ENCODE assay signal across 8 cellular contexts in the genomic region with DNA sequence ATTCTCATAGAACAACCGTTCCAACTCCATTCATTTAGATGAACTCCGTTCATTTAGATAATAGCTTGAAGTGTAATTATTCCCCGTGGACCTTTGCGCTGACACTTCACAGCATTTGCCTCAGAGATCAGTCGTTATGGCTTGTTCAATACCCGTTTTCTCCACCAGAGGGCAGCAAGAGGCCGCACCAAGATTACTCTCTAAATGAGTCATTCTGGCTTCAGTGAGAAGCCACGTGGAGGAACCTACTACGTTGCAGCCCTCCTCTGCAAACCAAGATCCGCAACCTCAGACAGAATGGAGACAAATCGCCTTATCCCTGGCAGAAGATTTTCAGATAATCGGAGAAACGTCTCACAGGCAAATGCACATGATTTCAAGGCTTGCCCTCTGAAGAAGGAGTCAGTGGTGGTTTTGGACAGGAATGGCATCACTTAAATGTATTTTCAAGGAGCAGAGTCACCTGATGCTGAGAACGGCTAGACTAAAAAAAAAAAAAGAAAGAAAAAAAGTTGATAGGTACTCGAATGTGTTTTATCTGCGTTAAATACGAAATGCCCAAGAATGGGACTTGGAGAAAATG.
DNase-seq lines count a peak whose midpoint lies in the region; ATAC-seq, FAIRE-seq and TF ChIP-seq lines count a peak whose summit lies in the region.

No MANE protein-coding gene starts in this region.

- no peaks in the 10 kb centered on the region for H3K27me3 Mint-ChIP-seq in activated T-helper 2 cell treated with anti-CD3 and anti-CD28 coated beads, Interferon-gamma antibody, Interleukin-2, Interleukin-4, amounts not matched to agents 10 μg/mL and 5 μg/mL and 100 μg/mL, durations not matched to agents 14 hours and 24 hours and 36 hours (ENCODE audit: low read depth)
- no peaks in the 10 kb centered on the region for H3K27me3 Mint-ChIP-seq in osteocyte (ENCODE audit: unreplicated experiment)

- H3K9me3 Mint-ChIP-seq in activated T-helper 2 cell treated with anti-CD3 and anti-CD28 coated beads, Interferon-gamma antibody, Interleukin-2, Interleukin-4, amounts not matched to agents 10 μg/mL and 5 μg/mL and 100 μg/mL, durations not matched to agents 14 hours and 24 hours and 36 hours: no peaks in the 10 kb centered on the region
- no peaks in the 10 kb centered on the region for H3K9me3 Mint-ChIP-seq in osteocyte (ENCODE audit: unreplicated experiment)

- TF ChIP-seq POLR2A in H54 (IDR thresholded peaks at IDR 0.05; ENCODE audit: low read depth, low read length) (no peak), testis (IDR thresholded peaks at IDR 0.05) (no peak)

- H3K9me3 ChIP-seq in RWPE2 (ENCODE audit: severe bottlenecking): no peaks in the 10 kb centered on the region
- H3K9me3 ChIP-seq in testis: no peaks in the 10 kb centered on the region

- DNase-seq in EL (peak; percentile 77), H54 (ENCODE audit: insufficient read length, low spot score) (peak; percentile 76), LoVo (ENCODE audit: low spot score) (peak; percentile 71), RWPE2 (ENCODE audit: low spot score) (no peak), frontal cortex (ENCODE audit: low spot score in 2 of 2) (peak; percentile 74 to 78), osteocyte (ENCODE audit: extremely low spot score, unreplicated experiment) (peak; percentile 91), testis (peak; percentile 96)
- peak; percentile 79 for DNase-seq in activated T-helper 2 cell treated with anti-CD3 and anti-CD28 coated beads, Interferon-gamma antibody, Interleukin-2, Interleukin-4, amounts not matched to agents 10 μg/mL and 5 μg/mL and 100 μg/mL, durations not matched to agents 14 hours and 24 hours and 36 hours (ENCODE audit: low spot score)

- H3K4me3 ChIP-seq in RWPE2 (ENCODE audit: severe bottlenecking): no peak overlapping the region
- no peak overlapping the region for H3K4me3 ChIP-seq in testis

- 5 to 7% methylated on average over 17 of the region's 17 CpGs for WGBS in testis, 2 donors

- no peaks in the 10 kb centered on the region for H3K36me3 ChIP-seq in RWPE2 (ENCODE audit: low read depth)
- no peaks in the 10 kb centered on the region for H3K36me3 ChIP-seq in testis (ENCODE audit: low read depth, missing control alignments)

- no peaks in the 10 kb centered on the region for H3K36me3 Mint-ChIP-seq in activated T-helper 2 cell treated with anti-CD3 and anti-CD28 coated beads, Interferon-gamma antibody, Interleukin-2, Interleukin-4, amounts not matched to agents 10 μg/mL and 5 μg/mL and 100 μg/mL, durations not matched to agents 14 hours and 24 hours and 36 hours (ENCODE audit: low read depth)
- H3K36me3 Mint-ChIP-seq in osteocyte (ENCODE audit: unreplicated experiment): no peaks in the 10 kb centered on the region

- H3K27ac ChIP-seq in RWPE2 (ENCODE audit: poor library complexity, severe bottlenecking) (no peak overlapping the region), testis (peak overlapping the region; percentile 48 to 51)

- H3K4me1 ChIP-seq in RWPE2 (ENCODE audit: insufficient read depth, poor library complexity, severe bottlenecking) (no peaks in the 10 kb centered on the region), testis (peaks cover 9% of the 10 kb centered on the region)

- H3K4me1 Mint-ChIP-seq in activated T-helper 2 cell treated with anti-CD3 and anti-CD28 coated beads, Interferon-gamma antibody, Interleukin-2, Interleukin-4, amounts not matched to agents 10 μg/mL and 5 μg/mL and 100 μg/mL, durations not matched to agents 14 hours and 24 hours and 36 hours (ENCODE audit: low read depth): peaks cover 5% of the 10 kb centered on the region
- peaks cover 2% of the 10 kb centered on the region for H3K4me1 Mint-ChIP-seq in osteocyte (ENCODE audit: unreplicated experiment)

- FAIRE-seq in H54 (lab: Jason Lieb, UNC) (peak; percentile 95), frontal cortex (lab: Jason Lieb, UNC) (peak; percentile 86)

- no peak overlapping the region for H3K27ac Mint-ChIP-seq in activated T-helper 2 cell treated with anti-CD3 and anti-CD28 coated beads, Interferon-gamma antibody, Interleukin-2, Interleukin-4, amounts not matched to agents 10 μg/mL and 5 μg/mL and 100 μg/mL, durations not matched to agents 14 hours and 24 hours and 36 hours
- no peak overlapping the region for H3K27ac Mint-ChIP-seq in osteocyte (ENCODE audit: unreplicated experiment)

- H3K4me3 Mint-ChIP-seq in activated T-helper 2 cell treated with anti-CD3 and anti-CD28 coated beads, Interferon-gamma antibody, Interleukin-2, Interleukin-4, amounts not matched to agents 10 μg/mL and 5 μg/mL and 100 μg/mL, durations not matched to agents 14 hours and 24 hours and 36 hours (ENCODE audit: low read depth): no peak overlapping the region
- no peak overlapping the region for H3K4me3 Mint-ChIP-seq in osteocyte (ENCODE audit: unreplicated experiment)

- TF ChIP-seq CTCF in RWPE2 (IDR thresholded peaks at IDR 0.05; ENCODE audit: poor library complexity, severe bottlenecking) (peak; percentile 93), osteocyte (IDR thresholded peaks at IDR 0.05) (peak; percentile 92), testis (IDR thresholded peaks at IDR 0.05) (peak; percentile 97 to 99 (median 98))

- intact Hi-C loops in activated T-helper 2 cell treated with anti-CD3 and anti-CD28 coated beads, Interferon-gamma antibody, Interleukin-2, Interleukin-4, amounts not matched to agents 10 μg/mL and 5 μg/mL and 100 μg/mL, durations not matched to agents 14 hours and 24 hours and 36 hours (cut with micrococcal nuclease): loop anchor here (1.0 to 5.0 kb wide), 5 partner anchors 61 to 527 kb away; a partner anchor contains a TSS
- intact Hi-C loops in testis (cut with DNase I; ENCODE audit: low total_unique reads): loop anchor here (10.0 kb wide), 1 partner anchor 83 kb away; no protein-coding TSS in a partner anchor

- H3K27me3 ChIP-seq in RWPE2 (ENCODE audit: insufficient read depth, poor library complexity, severe bottlenecking) (no peaks in the 10 kb centered on the region), testis (no peaks in the 10 kb centered on the region)

- peak; percentile 86 for ATAC-seq in RWPE2 (ENCODE audit: low read depth)
